Comparison of ENCODE assay signal across 10 cellular contexts in genomic region chr6:73054958-73055357, GRCh38.
"Had no signal": no experiment of that assay in that cellular context is flagged by ENCODE, and none has a peak within 500 bp of the region (broad histone marks: within the 10 kb centered on the region; RNA-seq: fewer than 3 reads in every experiment).

No MANE protein-coding gene starts in this region.

- H3K4me2 ChIP-seq: GM23338 had no signal

- H2AFZ ChIP-seq: GM23248, GM23338 had no signal

- H3K9me3 ChIP-seq: HAP-1 had no signal

- H3K27ac ChIP-seq: GM23248 had no signal

- FAIRE-seq: H1, H54 had no signal

- H3K9ac ChIP-seq: GM23248 had no signal

- H3K4me1 ChIP-seq: HAP-1 had no signal

- DNase-seq: GM23248, GOT3, H7, H9, HCEC 1CT, HFFc6 had no signal

- H3K4me3 ChIP-seq: GM23248, GM23338, HAP-1 had no signal

- H3K36me3 ChIP-seq: HAP-1 had no signal
